In the genomic region with DNA sequence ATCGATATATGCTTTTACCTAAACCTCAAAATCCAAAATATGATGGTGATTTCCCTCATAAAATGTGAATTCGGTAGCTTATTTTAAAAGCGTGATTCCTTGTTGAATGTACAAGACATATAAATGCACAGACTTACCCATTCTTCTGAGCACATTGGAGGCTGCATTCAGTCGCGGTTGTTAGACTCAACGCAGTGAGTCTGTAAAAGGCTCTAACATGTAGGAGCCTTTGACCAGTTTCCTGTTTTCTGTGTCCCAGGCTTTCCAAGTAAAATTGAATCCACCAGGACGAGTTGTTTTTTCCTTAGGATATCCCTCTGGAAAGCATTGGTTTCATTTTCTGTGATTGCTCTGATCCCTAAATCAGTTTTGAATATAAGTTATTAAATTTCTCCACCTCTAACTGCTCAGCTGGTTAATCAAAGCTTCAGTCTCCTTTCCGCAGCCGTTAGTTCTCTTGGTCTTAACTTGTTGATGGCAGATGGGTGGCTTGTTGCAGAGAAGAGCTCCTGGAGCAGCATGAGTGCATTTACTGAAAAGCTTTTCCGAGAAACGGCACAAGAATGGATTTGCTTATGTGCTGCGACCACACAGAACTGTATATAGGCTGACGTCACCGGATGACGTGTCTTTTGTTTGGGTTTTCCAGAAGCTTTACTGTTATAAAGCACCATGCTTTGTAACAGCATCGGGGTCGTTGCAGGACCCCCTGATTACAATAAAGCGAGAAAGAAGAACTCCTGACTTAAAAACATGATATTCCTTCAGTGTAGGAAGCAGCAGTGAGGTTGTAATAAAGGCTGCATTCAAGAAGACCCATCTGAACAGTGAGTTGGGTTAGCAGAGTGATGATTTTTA, we compare ENCODE assay signal across 11 cellular contexts. TPM values are rescaled to one million over a fixed set of nuclear protein-coding genes. Genes with fewer than 3 reads are reported as not detected.
DNase-seq lines count a peak whose midpoint lies in the region; ATAC-seq and TF ChIP-seq lines count a peak whose summit lies in the region.
"Had no signal": no experiment of that assay in that cellular context is flagged by ENCODE, and none has a peak within 500 bp of the region (broad histone marks: within the 10 kb centered on the region; RNA-seq: fewer than 3 reads in every experiment).

A gene with protein sequence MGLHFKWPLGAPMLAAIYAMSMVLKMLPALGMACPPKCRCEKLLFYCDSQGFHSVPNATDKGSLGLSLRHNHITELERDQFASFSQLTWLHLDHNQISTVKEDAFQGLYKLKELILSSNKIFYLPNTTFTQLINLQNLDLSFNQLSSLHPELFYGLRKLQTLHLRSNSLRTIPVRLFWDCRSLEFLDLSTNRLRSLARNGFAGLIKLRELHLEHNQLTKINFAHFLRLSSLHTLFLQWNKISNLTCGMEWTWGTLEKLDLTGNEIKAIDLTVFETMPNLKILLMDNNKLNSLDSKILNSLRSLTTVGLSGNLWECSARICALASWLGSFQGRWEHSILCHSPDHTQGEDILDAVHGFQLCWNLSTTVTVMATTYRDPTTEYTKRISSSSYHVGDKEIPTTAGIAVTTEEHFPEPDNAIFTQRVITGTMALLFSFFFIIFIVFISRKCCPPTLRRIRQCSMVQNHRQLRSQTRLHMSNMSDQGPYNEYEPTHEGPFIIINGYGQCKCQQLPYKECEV (minus strand): TSS at position 565 of the 858 bp plus-strand sequence. CDS start 424 bp downstream, at position 141.

- no peak within 1 kb of the TSS for H2BK15ac ChIP-seq in neuronal stem cell (ENCODE audit: low read length)

- TF ChIP-seq CTCF in BE2C (IDR thresholded peaks at IDR 0.05; ENCODE audit: low read depth, low read length): no peak

- POLR2A ChIA-PET in CD8-positive, alpha-beta memory T cell (lab: Charles Lee): no interaction called here

- no peak within 1 kb of the TSS for H3K23ac ChIP-seq in neuronal stem cell (ENCODE audit: low read depth, low read length, poor library complexity)

- H3K4me1 ChIP-seq in BE2C: peaks cover 7% of the 10 kb centered on the region
- peaks cover 12 to 37% of the 10 kb centered on the region in 2 donors for H3K4me1 ChIP-seq in neuronal stem cell (ENCODE audit: control insufficient read depth in 2 of 2, insufficient read depth in 1 of 2, low read depth in 1 of 2, low read length in 2 of 2)
- H3K4me1 ChIP-seq in CD8-positive, alpha-beta memory T cell (ENCODE audit: insufficient read depth, low read length): no peaks in the 10 kb centered on the region

- H3K4me2 ChIP-seq in neuronal stem cell (ENCODE audit: insufficient read depth, low read length, poor library complexity, severe bottlenecking): no peak within 1 kb of the TSS

- peaks cover 0 to 8% (median 7%) of the 10 kb centered on the region in 3 donors for H3K4me1 Mint-ChIP-seq in CD8-positive, alpha-beta memory T cell

- H3K9me3 ChIP-seq in BE2C: no peaks in the 10 kb centered on the region
- peaks cover 0 to 6% of the 10 kb centered on the region in 2 donors for H3K9me3 ChIP-seq in neuronal stem cell (replicated peaks in 1 of 2; ENCODE audit: control insufficient read depth in 2 of 2, insufficient read depth in 1 of 2, low read depth in 1 of 2, low read length in 2 of 2)
- no peaks in the 10 kb centered on the region for H3K9me3 ChIP-seq in CD8-positive, alpha-beta memory T cell (ENCODE audit: low read length)

- no peaks in the 10 kb centered on the region for H3K79me1 ChIP-seq in neuronal stem cell (ENCODE audit: low read depth, low read length)

- CTCF ChIA-PET in CD8-positive, alpha-beta memory T cell (lab: Charles Lee): no interaction called here

- no peak within 1 kb of the TSS for H3K14ac ChIP-seq in neuronal stem cell (ENCODE audit: low read length)

- H3K9me3 Mint-ChIP-seq in CD8-positive, alpha-beta memory T cell: no peaks in the 10 kb centered on the region

- H3K36me3 ChIP-seq in BE2C (no peaks in the 10 kb centered on the region), neuronal stem cell (replicated peaks in 1 of 2; ENCODE audit: control insufficient read depth in 2 of 2, insufficient read depth in 2 of 2, low read length in 2 of 2) (peaks cover 0 to 4% of the 10 kb centered on the region in 2 donors)
- no peaks in the 10 kb centered on the region for H3K36me3 ChIP-seq in CD8-positive, alpha-beta memory T cell (ENCODE audit: insufficient read depth, low read length)

- no peak within 1 kb of the TSS for H2BK12ac ChIP-seq in neuronal stem cell (ENCODE audit: low read length)

- WGBS in neuronal stem cell (ENCODE audit: extremely low coverage in 2 of 2, insufficient read length in 2 of 2, insufficient replicate concordance in 1 of 2), 2 donors: no CpG with 5 or more reads among the region's 18 CpGs

- no peak within 1 kb of the TSS for H3K9ac ChIP-seq in neuronal stem cell (ENCODE audit: low read depth, low read length, poor library complexity)

- H2AK5ac ChIP-seq in neuronal stem cell (ENCODE audit: low read depth, low read length): no peak within 1 kb of the TSS

- H4K8ac ChIP-seq in neuronal stem cell (ENCODE audit: low read depth, low read length): no peak within 1 kb of the TSS

- peak; percentile 64 for DNase-seq in BE2C
- DNase-seq in NCI-H524 (lab: John Stamatoyannopoulos, UW): peak; percentile 74 to 81
- peak; percentile 43 for DNase-seq in epidermal melanocyte (ENCODE audit: insufficient read length, low spot score)
- DNase-seq in neuronal stem cell (ENCODE audit: low spot score): no peak
- no peak for DNase-seq in iPS-NIHi7 (ENCODE audit: extremely low spot score)
- DNase-seq in CD8-positive, alpha-beta memory T cell: no peak
- DNase-seq in SIG-M5 (lab: John Stamatoyannopoulos, UW): no peak
- DNase-seq: activated CD4-positive, CD25-positive, alpha-beta regulatory T cell; NCI-H2081 treated with DMSO at 0.1 percent for 48 hours had no signal

- H2BK120ac ChIP-seq in neuronal stem cell (ENCODE audit: low read depth, low read length): no peak within 1 kb of the TSS

- no peaks in the 10 kb centered on the region for H3K36me3 Mint-ChIP-seq in CD8-positive, alpha-beta memory T cell

- H3K27ac Mint-ChIP-seq in CD8-positive, alpha-beta memory T cell: no peak within 1 kb of the TSS

- no peak within 1 kb of the TSS for H3K18ac ChIP-seq in neuronal stem cell (ENCODE audit: low read length)

- H3K4me3 Mint-ChIP-seq in CD8-positive, alpha-beta memory T cell: no peak within 1 kb of the TSS

- H2BK5ac ChIP-seq in neuronal stem cell (ENCODE audit: low read length): no peak within 1 kb of the TSS

- H3K27ac ChIP-seq in neuronal stem cell (replicated peaks; ENCODE audit: low read length): no peak within 1 kb of the TSS
- H3K27ac ChIP-seq in CD8-positive, alpha-beta memory T cell (ENCODE audit: low read depth, low read length): no peak within 1 kb of the TSS

- H3K27me3 Mint-ChIP-seq in CD8-positive, alpha-beta memory T cell: peaks cover 0 to 5% of the 10 kb centered on the region in 2 donors

- peak within 1 kb of the TSS; percentile 75 for H3K4me3 ChIP-seq in BE2C (ENCODE audit: low read depth, low read length)
- peak within 1 kb of the TSS in 1 of 2 donors; percentile 53 for H3K4me3 ChIP-seq in neuronal stem cell (ENCODE audit: low read length in 2 of 2)
- H3K4me3 ChIP-seq in CD8-positive, alpha-beta memory T cell (ENCODE audit: low read length): no peak within 1 kb of the TSS

- no peak for ATAC-seq in HG03521 (IDR thresholded peaks at IDR 0.05; ENCODE audit: unreplicated experiment)

- H2AFZ ChIP-seq in neuronal stem cell (ENCODE audit: low read length): peak within 1 kb of the TSS; percentile 14

- no peak within 1 kb of the TSS for H4K91ac ChIP-seq in neuronal stem cell (ENCODE audit: low read depth, low read length, poor library complexity)

- no peak within 1 kb of the TSS for H3K4ac ChIP-seq in neuronal stem cell (ENCODE audit: low read length)

- no peaks in the 10 kb centered on the region for H3K27me3 ChIP-seq in BE2C
- no peaks in the 10 kb centered on the region for H3K27me3 ChIP-seq in neuronal stem cell (ENCODE audit: control insufficient read depth in 3 of 3, insufficient read depth in 3 of 3, low read depth in 1 of 3, low read length in 3 of 3)
- no peaks in the 10 kb centered on the region for H3K27me3 ChIP-seq in CD8-positive, alpha-beta memory T cell (ENCODE audit: insufficient read depth, low read length, poor library complexity, severe bottlenecking)

RNA-seq across cellular contexts. Expression of the gene that starts here (rescaled TPM):
- polyA plus RNA-seq in BE2C (2012; ENCODE audit: insufficient read depth, insufficient read length, low read depth): 2.3 TPM
- polyA plus RNA-seq in neuronal stem cell (2013, experiment 1 of 2): 0.01 TPM
- polyA plus RNA-seq in neuronal stem cell (2013, experiment 2 of 2): 0.01 TPM
- not detected for total RNA-seq in CD8-positive, alpha-beta memory T cell
- polyA plus RNA-seq in CD8-positive, alpha-beta memory T cell: not detected
- total RNA-seq: epithelial cell of proximal tubule had no signal

Comparison
In these comparisons a context has a peak if more than half of its experiments do, and no peak if none do; other contexts are left out.
1. DNase-seq: peak in BE2C (single experiment), NCI-H524 (2 of 2) and epidermal melanocyte (single experiment); none in neuronal stem cell (single experiment), iPS-NIHi7 (single experiment), CD8-positive, alpha-beta memory T cell (0 of 5) and SIG-M5 (single experiment).